Comparison of ENCODE assay signal across 22 cellular contexts in genomic region chr9:110260911-110261310, GRCh38. TPM values are rescaled to one million over a fixed set of nuclear protein-coding genes. Genes with fewer than 3 reads are reported as not detected.
DNase-seq lines count a peak whose midpoint lies in the region; ATAC-seq and TF ChIP-seq lines count a peak whose summit lies in the region.
"Had no signal": no experiment of that assay in that cellular context is flagged by ENCODE, and none has a peak within 500 bp of the region (broad histone marks: within the 10 kb centered on the region; RNA-seq: fewer than 3 reads in every experiment).

No MANE protein-coding gene starts in this region.

- no peak for ATAC-seq in esophagus mucosa
- ATAC-seq: A549, K562, Right ventricle myocardium inferior had no signal

- TF ChIP-seq CTCF in AG09309 (IDR thresholded peaks at IDR 0.05; ENCODE audit: control insufficient read depth, insufficient read depth, low read depth, low read length, missing control alignments) (no peak), smooth muscle cell (IDR thresholded peaks at IDR 0.05; ENCODE audit: borderline replicate concordance, insufficient read depth, poor library complexity, severe bottlenecking) (no peak)

- WGBS in smooth muscle cell (ENCODE audit: low lambda C conversion rate) = 45% methylated on average over 4 of the region's 4 CpGs

- H3K27me3 ChIP-seq in smooth muscle cell (ENCODE audit: low read depth) = no peaks in the 10 kb centered on the region
- H3K27me3 ChIP-seq: Peyer's patch had no signal

- H3K9me3 ChIP-seq in smooth muscle cell (replicated peaks; ENCODE audit: low read depth) = no peaks in the 10 kb centered on the region
- H3K9me3 ChIP-seq: HAP-1, Peyer's patch had no signal

- no peak overlapping the region for H3K27ac ChIP-seq in smooth muscle cell (ENCODE audit: low read depth)
- H3K27ac ChIP-seq: C4-2B, Peyer's patch had no signal

- H3K4me1 ChIP-seq in smooth muscle cell (ENCODE audit: low read depth) = peaks cover 3% of the 10 kb centered on the region

- no peak for DNase-seq in AG09309 (ENCODE audit: low read depth)
- peak; percentile 34 for DNase-seq in GM03348 (ENCODE audit: low spot score)
- DNase-seq in RPMI7951 (ENCODE audit: low read depth) = peak; percentile 22
- DNase-seq in fibroblast of peridontal ligament (ENCODE audit: extremely low read depth) = peak; percentile 68
- DNase-seq in smooth muscle cell (lab: John Stamatoyannopoulos, UW; ENCODE audit: unreplicated experiment) = no peak
- no peak for DNase-seq in MV-4-11 (lab: John Stamatoyannopoulos, UW)
- DNase-seq in NAMALWA (ENCODE audit: low spot score) = no peak
- DNase-seq: AML-193, DMS79, NCI-H187, NCI-H2107, NCI-H2227 treated with DMSO at 0.1 percent for 48 hours, NCI-H524, Peyer's patch had no signal

- H3F3A ChIP-seq in smooth muscle cell (ENCODE audit: low read depth) = no peaks in the 10 kb centered on the region

- no peak overlapping the region for H2AFZ ChIP-seq in smooth muscle cell (ENCODE audit: low read depth)

- H4K20me1 ChIP-seq in smooth muscle cell (ENCODE audit: low read depth) = no peaks in the 10 kb centered on the region

- peaks cover 3% of the 10 kb centered on the region for H3K79me2 ChIP-seq in smooth muscle cell (ENCODE audit: low read depth)

- H3K4me3 ChIP-seq in AG09309 (ENCODE audit: control insufficient read depth, low read depth, low read length) (peak overlapping the region; percentile 7; the same call in 1 of the 2 replicates), smooth muscle cell (no peak overlapping the region)
- H3K4me3 ChIP-seq: A549, HAP-1, K562, Peyer's patch had no signal

- no peak overlapping the region for H3K9ac ChIP-seq in smooth muscle cell (ENCODE audit: low read depth)

- no peak overlapping the region for H3K4me2 ChIP-seq in smooth muscle cell
- H3K4me2 ChIP-seq: A549 had no signal

- H3K36me3 ChIP-seq in smooth muscle cell (ENCODE audit: low read depth) = no peaks in the 10 kb centered on the region
- H3K36me3 ChIP-seq: HAP-1, Peyer's patch had no signal

RNA-seq across cellular contexts. Expression of gene TXN, which starts 4.6 kb away (rescaled TPM):
- 977 and 1,094 TPM in 2 replicates for total RNA-seq in RPMI7951 (2014; rRNA removed; shearing (Covaris generic))
- total RNA-seq in smooth muscle cell (306 and 394 TPM in 2 replicates), esophagus mucosa (647 TPM)
- polyA plus RNA-seq in smooth muscle cell = 426 and 501 TPM in 2 replicates

RNA-seq across cellular contexts. Expression of gene C9orf152, which starts 53.0 kb away (rescaled TPM):
- total RNA-seq in RPMI7951 (2014; rRNA removed; shearing (Covaris generic)) = not detected in 2 replicates
- not detected in 2 replicates for total RNA-seq in smooth muscle cell
- not detected in 2 replicates for polyA plus RNA-seq in smooth muscle cell
- 0.60 TPM for total RNA-seq in esophagus mucosa
- total RNA-seq: G401, K562, Right ventricle myocardium inferior, SK-MEL-5 had no signal
- polyA plus RNA-seq: K562 had no signal

Comparison
In these comparisons a context has a peak if more than half of its experiments do, and no peak if none do; other contexts are left out.
1. DNase-seq: peak in GM03348 (single experiment), RPMI7951 (single experiment) and fibroblast of peridontal ligament (single experiment); none in AG09309 (single experiment), smooth muscle cell (single experiment), MV-4-11 (single experiment) and NAMALWA (single experiment).